ENCODE assay signal across 1 cellular context in the genomic region with DNA sequence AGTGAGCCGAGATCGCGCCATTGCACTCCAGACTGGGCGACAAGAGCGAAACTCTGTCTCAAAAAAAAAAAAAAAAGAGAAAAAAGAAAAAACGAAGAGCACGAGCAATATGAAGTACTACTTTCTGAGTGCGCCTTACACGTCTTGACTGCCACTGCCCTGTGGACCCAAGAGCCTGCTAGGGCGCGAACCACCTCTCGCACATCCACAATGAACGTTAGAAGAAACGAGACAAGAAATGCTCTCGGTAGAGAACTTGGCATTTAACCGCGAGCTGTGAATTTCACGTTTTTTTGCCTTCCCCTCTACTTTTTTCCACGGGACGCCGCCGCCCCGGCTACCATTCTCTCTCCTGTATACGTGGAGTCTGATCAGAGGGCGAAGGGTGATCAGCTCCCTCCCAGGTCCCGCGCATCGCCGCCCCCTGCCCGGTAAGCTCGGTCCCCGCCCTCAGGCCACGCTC.
TF ChIP-seq lines count a peak whose summit lies in the region.

No MANE protein-coding gene starts in this region.

TF ChIP-seq in HepG2, 621 proteins besides CTCF, POLR2A, EP300 and RAD21 (continued from another document):
- TF ChIP-seq, protein P1, sequence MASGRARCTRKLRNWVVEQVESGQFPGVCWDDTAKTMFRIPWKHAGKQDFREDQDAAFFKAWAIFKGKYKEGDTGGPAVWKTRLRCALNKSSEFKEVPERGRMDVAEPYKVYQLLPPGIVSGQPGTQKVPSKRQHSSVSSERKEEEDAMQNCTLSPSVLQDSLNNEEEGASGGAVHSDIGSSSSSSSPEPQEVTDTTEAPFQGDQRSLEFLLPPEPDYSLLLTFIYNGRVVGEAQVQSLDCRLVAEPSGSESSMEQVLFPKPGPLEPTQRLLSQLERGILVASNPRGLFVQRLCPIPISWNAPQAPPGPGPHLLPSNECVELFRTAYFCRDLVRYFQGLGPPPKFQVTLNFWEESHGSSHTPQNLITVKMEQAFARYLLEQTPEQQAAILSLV (CRISPR knock-in tag; IDR thresholded peaks at IDR 0.05; ENCODE audit: borderline replicate concordance), result no peak
- TF ChIP-seq ZNF777 (CRISPR knock-in tag; IDR thresholded peaks at IDR 0.05) (peak; percentile 12; the same call in 1 of the 2 replicates), ZNF30 (CRISPR knock-in tag; IDR thresholded peaks at IDR 0.05) (no peak), ZMAT3 (CRISPR knock-in tag; conservative IDR thresholded peaks at IDR 0.05) (0 out of 2 replicates have a peak, but pooled peaks have one; percentile 5), U2AF2 (IDR thresholded peaks at IDR 0.05; ENCODE audit: low read depth, low read length) (no peak), CCDC6 (CRISPR knock-in tag; IDR thresholded peaks at IDR 0.05) (no peak), ZSCAN29 (CRISPR knock-in tag; conservative IDR thresholded peaks at IDR 0.05) (0 out of 2 replicates have a peak, but pooled peaks have one; percentile 7), PCBP1 (IDR thresholded peaks at IDR 0.05; ENCODE audit: borderline replicate concordance, low read depth, low read length) (no peak), NR2F6 (IDR thresholded peaks at IDR 0.05) (no peak), NR2F6 (CRISPR knock-in tag; IDR thresholded peaks at IDR 0.05) (no peak), ZNF251 (CRISPR knock-in tag; IDR thresholded peaks at IDR 0.05) (0 out of 2 replicates have a peak, but pooled peaks have one; percentile 82), ZNF546 (CRISPR knock-in tag; conservative IDR thresholded peaks at IDR 0.05) (no peak), MAZ (IDR thresholded peaks at IDR 0.05; ENCODE audit: borderline replicate concordance, low read depth, low read length) (no peak), MAZ (CRISPR knock-in tag; IDR thresholded peaks at IDR 0.05; ENCODE audit: low read depth) (no peak), PHF8 (CRISPR knock-in tag; IDR thresholded peaks at IDR 0.05) (no peak), KMT2A (CRISPR knock-in tag; IDR thresholded peaks at IDR 0.05) (0 out of 2 replicates have a peak, but pooled peaks have one; percentile 20), CREB1 (IDR thresholded peaks at IDR 0.05) (no peak), CREB1 (CRISPR knock-in tag; IDR thresholded peaks at IDR 0.05) (no peak), MLLT10 (CRISPR knock-in tag; IDR thresholded peaks at IDR 0.05) (no peak), ELF1 (CRISPR knock-in tag; IDR thresholded peaks at IDR 0.05) (no peak), SMARCE1 (IDR thresholded peaks at IDR 0.05; ENCODE audit: borderline replicate concordance) (no peak), ZNF557 (CRISPR knock-in tag; IDR thresholded peaks at IDR 0.05) (0 out of 2 replicates have a peak, but pooled peaks have one; percentile 0), ZNF510 (CRISPR knock-in tag; IDR thresholded peaks at IDR 0.05; ENCODE audit: low read depth) (0 out of 2 replicates have a peak, but pooled peaks have one; percentile 25), SRF (IDR thresholded peaks at IDR 0.05; ENCODE audit: low read depth, low read length) (no peak), ZNF432 (CRISPR knock-in tag; IDR thresholded peaks at IDR 0.05; ENCODE audit: borderline replicate concordance) (no peak), SP5 (CRISPR knock-in tag; IDR thresholded peaks at IDR 0.05; ENCODE audit: borderline replicate concordance, low read depth) (no peak), ZNF678 (CRISPR knock-in tag; IDR thresholded peaks at IDR 0.05) (0 out of 2 replicates have a peak, but pooled peaks have one; percentile 48), ZFYVE20 (CRISPR knock-in tag; IDR thresholded peaks at IDR 0.05; ENCODE audit: borderline replicate concordance, low read depth) (no peak), ZNF839 (CRISPR knock-in tag; IDR thresholded peaks at IDR 0.05; ENCODE audit: borderline replicate concordance) (no peak), KAT7 (CRISPR knock-in tag; IDR thresholded peaks at IDR 0.05; ENCODE audit: borderline replicate concordance) (peak; percentile 65; the same call in 1 of the 2 replicates), RCOR2 (CRISPR knock-in tag; IDR thresholded peaks at IDR 0.05) (0 out of 2 replicates have a peak, but pooled peaks have one; percentile 19), HDAC6 (IDR thresholded peaks at IDR 0.05; ENCODE audit: low read depth, low read length) (no peak), SOX5 (CRISPR knock-in tag; IDR thresholded peaks at IDR 0.05; ENCODE audit: borderline replicate concordance) (0 out of 2 replicates have a peak, but pooled peaks have one; percentile 27), SRSF4 (IDR thresholded peaks at IDR 0.05; ENCODE audit: low read depth, low read length, poor library complexity, severe bottlenecking) (no peak), NKX3-1 (CRISPR knock-in tag; IDR thresholded peaks at IDR 0.05) (0 out of 2 replicates have a peak, but pooled peaks have one; percentile 24)
- TF ChIP-seq, protein P2, sequence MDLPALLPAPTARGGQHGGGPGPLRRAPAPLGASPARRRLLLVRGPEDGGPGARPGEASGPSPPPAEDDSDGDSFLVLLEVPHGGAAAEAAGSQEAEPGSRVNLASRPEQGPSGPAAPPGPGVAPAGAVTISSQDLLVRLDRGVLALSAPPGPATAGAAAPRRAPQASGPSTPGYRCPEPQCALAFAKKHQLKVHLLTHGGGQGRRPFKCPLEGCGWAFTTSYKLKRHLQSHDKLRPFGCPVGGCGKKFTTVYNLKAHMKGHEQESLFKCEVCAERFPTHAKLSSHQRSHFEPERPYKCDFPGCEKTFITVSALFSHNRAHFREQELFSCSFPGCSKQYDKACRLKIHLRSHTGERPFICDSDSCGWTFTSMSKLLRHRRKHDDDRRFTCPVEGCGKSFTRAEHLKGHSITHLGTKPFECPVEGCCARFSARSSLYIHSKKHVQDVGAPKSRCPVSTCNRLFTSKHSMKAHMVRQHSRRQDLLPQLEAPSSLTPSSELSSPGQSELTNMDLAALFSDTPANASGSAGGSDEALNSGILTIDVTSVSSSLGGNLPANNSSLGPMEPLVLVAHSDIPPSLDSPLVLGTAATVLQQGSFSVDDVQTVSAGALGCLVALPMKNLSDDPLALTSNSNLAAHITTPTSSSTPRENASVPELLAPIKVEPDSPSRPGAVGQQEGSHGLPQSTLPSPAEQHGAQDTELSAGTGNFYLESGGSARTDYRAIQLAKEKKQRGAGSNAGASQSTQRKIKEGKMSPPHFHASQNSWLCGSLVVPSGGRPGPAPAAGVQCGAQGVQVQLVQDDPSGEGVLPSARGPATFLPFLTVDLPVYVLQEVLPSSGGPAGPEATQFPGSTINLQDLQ (CRISPR knock-in tag; IDR thresholded peaks at IDR 0.05), result no peak
- TF ChIP-seq, protein P3, sequence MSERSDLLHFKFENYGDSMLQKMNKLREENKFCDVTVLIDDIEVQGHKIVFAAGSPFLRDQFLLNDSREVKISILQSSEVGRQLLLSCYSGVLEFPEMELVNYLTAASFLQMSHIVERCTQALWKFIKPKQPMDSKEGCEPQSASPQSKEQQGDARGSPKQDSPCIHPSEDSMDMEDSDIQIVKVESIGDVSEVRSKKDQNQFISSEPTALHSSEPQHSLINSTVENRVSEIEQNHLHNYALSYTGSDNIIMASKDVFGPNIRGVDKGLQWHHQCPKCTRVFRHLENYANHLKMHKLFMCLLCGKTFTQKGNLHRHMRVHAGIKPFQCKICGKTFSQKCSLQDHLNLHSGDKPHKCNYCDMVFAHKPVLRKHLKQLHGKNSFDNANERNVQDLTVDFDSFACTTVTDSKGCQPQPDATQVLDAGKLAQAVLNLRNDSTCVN (CRISPR knock-in tag; IDR thresholded peaks at IDR 0.05; ENCODE audit: borderline replicate concordance), result peak; percentile 13; the same call in 1 of the 2 replicates
- TF ChIP-seq, protein P4, sequence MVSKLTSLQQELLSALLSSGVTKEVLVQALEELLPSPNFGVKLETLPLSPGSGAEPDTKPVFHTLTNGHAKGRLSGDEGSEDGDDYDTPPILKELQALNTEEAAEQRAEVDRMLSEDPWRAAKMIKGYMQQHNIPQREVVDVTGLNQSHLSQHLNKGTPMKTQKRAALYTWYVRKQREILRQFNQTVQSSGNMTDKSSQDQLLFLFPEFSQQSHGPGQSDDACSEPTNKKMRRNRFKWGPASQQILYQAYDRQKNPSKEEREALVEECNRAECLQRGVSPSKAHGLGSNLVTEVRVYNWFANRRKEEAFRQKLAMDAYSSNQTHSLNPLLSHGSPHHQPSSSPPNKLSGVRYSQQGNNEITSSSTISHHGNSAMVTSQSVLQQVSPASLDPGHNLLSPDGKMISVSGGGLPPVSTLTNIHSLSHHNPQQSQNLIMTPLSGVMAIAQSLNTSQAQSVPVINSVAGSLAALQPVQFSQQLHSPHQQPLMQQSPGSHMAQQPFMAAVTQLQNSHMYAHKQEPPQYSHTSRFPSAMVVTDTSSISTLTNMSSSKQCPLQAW (CRISPR knock-in tag; IDR thresholded peaks at IDR 0.05), result no peak
- TF ChIP-seq, protein P5, sequence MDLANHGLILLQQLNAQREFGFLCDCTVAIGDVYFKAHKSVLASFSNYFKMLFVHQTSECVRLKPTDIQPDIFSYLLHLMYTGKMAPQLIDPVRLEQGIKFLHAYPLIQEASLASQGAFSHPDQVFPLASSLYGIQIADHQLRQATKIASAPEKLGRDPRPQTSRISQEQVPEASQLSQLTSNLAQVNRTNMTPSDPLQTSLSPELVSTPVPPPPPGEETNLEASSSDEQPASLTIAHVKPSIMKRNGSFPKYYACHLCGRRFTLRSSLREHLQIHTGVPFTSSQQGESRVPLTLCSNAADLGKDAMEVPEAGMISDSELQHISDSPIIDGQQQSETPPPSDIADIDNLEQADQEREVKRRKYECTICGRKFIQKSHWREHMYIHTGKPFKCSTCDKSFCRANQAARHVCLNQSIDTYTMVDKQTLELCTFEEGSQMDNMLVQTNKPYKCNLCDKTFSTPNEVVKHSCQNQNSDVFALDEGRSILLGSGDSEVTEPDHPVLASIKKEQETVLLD (CRISPR knock-in tag; IDR thresholded peaks at IDR 0.05; ENCODE audit: low read depth), result no peak
- TF ChIP-seq, protein P6, sequence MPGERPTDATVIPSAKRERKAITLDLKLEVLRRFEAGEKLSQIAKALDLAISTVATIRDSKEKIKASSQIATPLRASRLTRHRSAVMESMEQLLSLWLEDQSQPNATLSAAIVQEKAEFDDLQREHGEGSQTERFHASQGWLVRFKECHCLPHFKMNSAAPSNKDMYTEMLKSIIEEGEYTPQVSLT (CRISPR knock-in tag; IDR thresholded peaks at IDR 0.05; ENCODE audit: borderline replicate concordance, low read depth), result no peak
- TF ChIP-seq, protein P7, sequence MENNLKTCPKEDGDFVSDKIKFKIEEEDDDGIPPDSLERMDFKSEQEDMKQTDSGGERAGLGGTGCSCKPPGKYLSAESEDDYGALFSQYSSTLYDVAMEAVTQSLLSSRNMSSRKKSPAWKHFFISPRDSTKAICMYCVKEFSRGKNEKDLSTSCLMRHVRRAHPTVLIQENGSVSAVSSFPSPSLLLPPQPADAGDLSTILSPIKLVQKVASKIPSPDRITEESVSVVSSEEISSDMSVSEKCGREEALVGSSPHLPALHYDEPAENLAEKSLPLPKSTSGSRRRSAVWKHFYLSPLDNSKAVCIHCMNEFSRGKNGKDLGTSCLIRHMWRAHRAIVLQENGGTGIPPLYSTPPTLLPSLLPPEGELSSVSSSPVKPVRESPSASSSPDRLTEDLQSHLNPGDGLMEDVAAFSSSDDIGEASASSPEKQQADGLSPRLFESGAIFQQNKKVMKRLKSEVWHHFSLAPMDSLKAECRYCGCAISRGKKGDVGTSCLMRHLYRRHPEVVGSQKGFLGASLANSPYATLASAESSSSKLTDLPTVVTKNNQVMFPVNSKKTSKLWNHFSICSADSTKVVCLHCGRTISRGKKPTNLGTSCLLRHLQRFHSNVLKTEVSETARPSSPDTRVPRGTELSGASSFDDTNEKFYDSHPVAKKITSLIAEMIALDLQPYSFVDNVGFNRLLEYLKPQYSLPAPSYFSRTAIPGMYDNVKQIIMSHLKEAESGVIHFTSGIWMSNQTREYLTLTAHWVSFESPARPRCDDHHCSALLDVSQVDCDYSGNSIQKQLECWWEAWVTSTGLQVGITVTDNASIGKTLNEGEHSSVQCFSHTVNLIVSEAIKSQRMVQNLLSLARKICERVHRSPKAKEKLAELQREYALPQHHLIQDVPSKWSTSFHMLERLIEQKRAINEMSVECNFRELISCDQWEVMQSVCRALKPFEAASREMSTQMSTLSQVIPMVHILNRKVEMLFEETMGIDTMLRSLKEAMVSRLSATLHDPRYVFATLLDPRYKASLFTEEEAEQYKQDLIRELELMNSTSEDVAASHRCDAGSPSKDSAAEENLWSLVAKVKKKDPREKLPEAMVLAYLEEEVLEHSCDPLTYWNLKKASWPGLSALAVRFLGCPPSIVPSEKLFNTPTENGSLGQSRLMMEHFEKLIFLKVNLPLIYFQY (CRISPR knock-in tag; IDR thresholded peaks at IDR 0.05; ENCODE audit: borderline replicate concordance), result 0 out of 2 replicates have a peak, but pooled peaks have one; percentile 52
- TF ChIP-seq, protein P8, sequence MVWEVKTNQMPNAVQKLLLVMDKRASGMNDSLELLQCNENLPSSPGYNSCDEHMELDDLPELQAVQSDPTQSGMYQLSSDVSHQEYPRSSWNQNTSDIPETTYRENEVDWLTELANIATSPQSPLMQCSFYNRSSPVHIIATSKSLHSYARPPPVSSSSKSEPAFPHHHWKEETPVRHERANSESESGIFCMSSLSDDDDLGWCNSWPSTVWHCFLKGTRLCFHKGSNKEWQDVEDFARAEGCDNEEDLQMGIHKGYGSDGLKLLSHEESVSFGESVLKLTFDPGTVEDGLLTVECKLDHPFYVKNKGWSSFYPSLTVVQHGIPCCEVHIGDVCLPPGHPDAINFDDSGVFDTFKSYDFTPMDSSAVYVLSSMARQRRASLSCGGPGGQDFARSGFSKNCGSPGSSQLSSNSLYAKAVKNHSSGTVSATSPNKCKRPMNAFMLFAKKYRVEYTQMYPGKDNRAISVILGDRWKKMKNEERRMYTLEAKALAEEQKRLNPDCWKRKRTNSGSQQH (CRISPR knock-in tag; IDR thresholded peaks at IDR 0.05; ENCODE audit: low read depth), result no peak
